ENCODE assay signal across 19 cellular contexts in the genomic region with DNA sequence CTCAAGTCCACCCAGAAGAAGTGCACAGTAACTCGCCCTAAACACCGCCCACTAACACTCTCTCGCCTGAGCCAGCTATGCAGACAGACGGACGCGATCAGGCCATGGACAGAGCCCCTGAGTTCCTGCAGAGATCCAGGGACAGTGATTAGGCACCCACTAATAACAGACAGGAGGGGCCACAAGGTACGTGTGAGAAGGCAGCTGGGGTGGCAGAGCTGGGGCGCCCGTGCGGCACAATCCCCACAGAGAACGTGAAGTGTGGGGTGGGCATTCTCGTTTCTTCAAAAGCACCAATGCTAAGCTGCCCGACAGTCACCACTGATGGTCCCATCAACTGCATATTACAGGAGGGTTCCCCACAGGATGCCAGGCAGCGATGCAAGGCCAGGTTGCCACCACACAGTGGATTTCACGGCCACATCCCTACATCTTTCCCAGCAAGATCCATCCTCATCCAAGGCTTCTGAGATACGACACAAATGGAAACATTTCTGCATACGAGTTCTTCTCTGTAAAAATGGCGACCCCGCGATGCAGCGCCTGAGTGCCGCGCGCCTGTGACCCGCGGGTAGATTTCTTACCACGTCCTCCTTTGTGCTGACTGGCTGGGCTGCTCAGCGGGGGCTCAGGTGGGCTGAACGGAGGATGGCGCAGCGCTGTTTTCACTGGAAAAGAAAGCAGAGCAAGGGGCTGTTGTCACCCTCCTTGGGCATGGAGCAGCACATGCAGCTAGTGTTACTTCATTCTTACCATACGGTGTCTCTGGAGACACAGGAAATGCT.
DNase-seq lines count a peak whose midpoint lies in the region; ATAC-seq and TF ChIP-seq lines count a peak whose summit lies in the region.
"Had no signal": no experiment of that assay in that cellular context is flagged by ENCODE, and none has a peak within 500 bp of the region (broad histone marks: within the 10 kb centered on the region; RNA-seq: fewer than 3 reads in every experiment).

No MANE protein-coding gene starts in this region.

- H2BK12ac ChIP-seq in mesenchymal stem cell (ENCODE audit: low read length in 2 of 2): no peak overlapping the region

- ATAC-seq in sciatic nerve (no peak), GM21723 (IDR thresholded peaks at IDR 0.05; ENCODE audit: unreplicated experiment) (no peak)
- ATAC-seq: HCT116, Panc1 had no signal

- WGBS in mesenchymal stem cell: 98% methylated on average over 32 of the region's 32 CpGs

- H4K91ac ChIP-seq in mesenchymal stem cell (ENCODE audit: low read length): peak overlapping the region; percentile 35

- no peak overlapping the region for H4K8ac ChIP-seq in mesenchymal stem cell (ENCODE audit: low read length)

- peaks cover 0 to 50% of the 10 kb centered on the region in 2 experiments for H3K36me3 ChIP-seq in mesenchymal stem cell (ENCODE audit: control insufficient read depth in 1 of 2, insufficient read depth in 2 of 2, low read depth in 1 of 2, low read length in 2 of 2)

- no peak overlapping the region for H2BK15ac ChIP-seq in mesenchymal stem cell (ENCODE audit: low read depth, poor library complexity, severe bottlenecking)

- no peaks in the 10 kb centered on the region for H3K9me3 ChIP-seq in mesenchymal stem cell (ENCODE audit: control insufficient read depth, low read length)
- H3K9me3 ChIP-seq: SJSA1 had no signal

- peak overlapping the region in 1 of 2 experiments; percentile 2 for H3K14ac ChIP-seq in mesenchymal stem cell (ENCODE audit: low read length in 2 of 2)

- no peak overlapping the region for H3K4me3 ChIP-seq in coronary artery
- H3K4me3 ChIP-seq in mesenchymal stem cell (ENCODE audit: insufficient read depth in 1 of 2, low read depth in 1 of 2, low read length in 2 of 2): no peak overlapping the region
- H3K4me3 ChIP-seq: SJSA1 had no signal

- H2AFZ ChIP-seq in mesenchymal stem cell (ENCODE audit: low read depth, low read length): no peak overlapping the region

- H3K9ac ChIP-seq in mesenchymal stem cell (ENCODE audit: low read length): no peak overlapping the region

- no peak overlapping the region for H2BK120ac ChIP-seq in mesenchymal stem cell (ENCODE audit: low read depth, low read length)

- H3K4me2 ChIP-seq in mesenchymal stem cell (ENCODE audit: low read length, poor library complexity, severe bottlenecking): no peak overlapping the region

- TF ChIP-seq CTCF in coronary artery (IDR thresholded peaks at IDR 0.05): no peak
- TF ChIP-seq CTCF in GM10266 (IDR thresholded peaks at IDR 0.05; ENCODE audit: control insufficient read depth, insufficient read depth, low read depth, missing control alignments): no peak

- no peak overlapping the region for H2BK5ac ChIP-seq in mesenchymal stem cell (ENCODE audit: low read depth, low read length, poor library complexity, severe bottlenecking)

- peaks cover 0 to 13% of the 10 kb centered on the region in 2 experiments for H3K27me3 ChIP-seq in mesenchymal stem cell (ENCODE audit: control insufficient read depth in 1 of 2, insufficient read depth in 1 of 2, low read length in 2 of 2)
- H3K27me3 ChIP-seq: SJSA1 had no signal

- no peak overlapping the region for H3K18ac ChIP-seq in mesenchymal stem cell (ENCODE audit: low read depth in 1 of 2, low read length in 2 of 2)

- DNase-seq in coronary artery (ENCODE audit: low spot score) (peak; percentile 68), mesenchymal stem cell (no peak), sciatic nerve (ENCODE audit: low spot score) (peak; percentile 57), GM10266 (ENCODE audit: extremely low spot score) (no peak), NCI-H2171 treated with DMSO at 0.1 percent for 48 hours (lab: John Stamatoyannopoulos, UW) (no peak), GF-D8 (lab: John Stamatoyannopoulos, UW) (no peak)
- DNase-seq: CD4-positive, CD25-positive, alpha-beta regulatory T cell; EL; GOT3; Karpas-422; NCI-H1694; NCI-H2081; NCI-H2171; NCI-H524 treated with DMSO at 0.1 percent for 48 hours; NCI-H82 had no signal

- H3K4ac ChIP-seq in mesenchymal stem cell (ENCODE audit: low read depth in 1 of 2, low read length in 2 of 2): no peak overlapping the region

- peaks cover 2% of the 10 kb centered on the region for H3K4me1 ChIP-seq in mesenchymal stem cell (ENCODE audit: control insufficient read depth, insufficient read depth, low read depth, low read length)
- H3K4me1 ChIP-seq: SJSA1 had no signal

- H3K23ac ChIP-seq in mesenchymal stem cell (ENCODE audit: low read length in 2 of 2): no peak overlapping the region

- H3K27ac ChIP-seq in coronary artery: no peak overlapping the region
- H3K27ac ChIP-seq in mesenchymal stem cell (ENCODE audit: low read length, poor library complexity, severe bottlenecking): no peak overlapping the region
- H3K27ac ChIP-seq: SJSA1 had no signal

- peaks cover 40% of the 10 kb centered on the region for H3K79me1 ChIP-seq in mesenchymal stem cell (replicated peaks; ENCODE audit: low read length, poor library complexity, severe bottlenecking)

- intact Hi-C loops in sciatic nerve (cut with DNase I): no loop called here

- no peak overlapping the region for H2AK5ac ChIP-seq in mesenchymal stem cell (ENCODE audit: low read length, severe bottlenecking)

Comparison
In these comparisons a context has a peak if more than half of its experiments do, and no peak if none do; other contexts are left out.
1. DNase-seq: peak in coronary artery (single experiment) and sciatic nerve (single experiment); none in mesenchymal stem cell (single experiment), GM10266 (single experiment), NCI-H2171 treated with DMSO at 0.1 percent for 48 hours (single experiment) and GF-D8 (single experiment).